ENCODE assay signal across 28 cellular contexts in the genomic region with DNA sequence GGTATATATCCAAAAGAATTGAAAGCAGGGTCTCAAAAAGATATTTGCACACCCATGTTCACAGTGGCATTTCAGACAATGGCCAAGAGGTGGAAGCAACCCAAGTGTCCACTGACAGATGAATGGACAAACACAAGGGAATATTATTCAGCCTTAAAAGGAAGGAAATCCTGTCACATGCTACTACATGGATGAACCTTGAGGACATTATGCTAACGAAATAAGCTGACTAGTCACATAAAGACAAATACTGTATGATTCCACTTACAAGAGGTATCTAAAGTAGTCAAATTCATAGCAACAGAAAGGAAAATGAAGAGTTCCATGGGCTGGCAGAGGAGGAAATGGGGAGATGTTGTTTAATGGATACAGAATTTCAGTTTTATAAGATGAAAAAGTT. TPM values are rescaled to one million over a fixed set of nuclear protein-coding genes. Genes with fewer than 3 reads are reported as not detected.
A peak's percentile ranks its signal among the peaks of the same experiment; 100 is the strongest.
DNase-seq lines count a peak whose midpoint lies in the region; ATAC-seq, FAIRE-seq and TF ChIP-seq lines count a peak whose summit lies in the region.
"Had no signal": no experiment of that assay in that cellular context is flagged by ENCODE, and none has a peak within 500 bp of the region (broad histone marks: within the 10 kb centered on the region; RNA-seq: fewer than 3 reads in every experiment).

No MANE protein-coding gene starts in this region.

- DNase-seq in A549 (ENCODE audit: low read depth in 1 of 2, low spot score in 1 of 2) (no peak), SK-MEL-5 (ENCODE audit: low read depth, low spot score) (peak; percentile 38), foreskin melanocyte (peak; percentile 53), esophagus squamous epithelium (lab: John Stamatoyannopoulos, UW) (no peak), mesenchymal stem cell (no peak), T-cell (no peak)
- DNase-seq: 8988T; AML-193; CD4-positive, alpha-beta memory T cell; CD4-positive, CD25-positive, alpha-beta regulatory T cell; CD8-positive, alpha-beta memory T cell; COR-L47; DMS 273 treated with DMSO at 0.1 percent for 48 hours; DMS153; DMS53; DMS79; DND-41; EL; GDM1 had no signal

- CTCF ChIA-PET in A549 (lab: Yijun Ruan, JAX) (no interaction called here), T-cell (lab: Charles Lee) (no interaction called here)

- H3K4me2 ChIP-seq in A549 = no peak overlapping the region
- H3K4me2 ChIP-seq in mesenchymal stem cell (ENCODE audit: low read length, poor library complexity, severe bottlenecking) = no peak overlapping the region

- H3K27me3 ChIP-seq in esophagus squamous epithelium (no peaks in the 10 kb centered on the region), mesenchymal stem cell (ENCODE audit: control insufficient read depth in 1 of 2, insufficient read depth in 1 of 2, low read length in 2 of 2) (no peaks in the 10 kb centered on the region)
- H3K27me3 ChIP-seq: BLaER1 treated with 17β-estradiol and CSF1 and Interleukin-3, amounts not matched to agents 10 nM and 100 nM had no signal

- no peak for TF ChIP-seq POLR2A in A549 (IDR thresholded peaks at IDR 0.05; ENCODE audit: low read length)
- TF ChIP-seq POLR2A in esophagus squamous epithelium (IDR thresholded peaks at IDR 0.05) = no peak

- H4K8ac ChIP-seq in mesenchymal stem cell (ENCODE audit: low read length) = no peak overlapping the region

- H3K27ac ChIP-seq in A549 (no peak overlapping the region), C4-2B (peak overlapping the region; percentile 88), esophagus squamous epithelium (no peak overlapping the region), mesenchymal stem cell (ENCODE audit: low read length, poor library complexity, severe bottlenecking) (no peak overlapping the region)
- H3K27ac ChIP-seq: BLaER1 treated with 17β-estradiol and CSF1 and Interleukin-3, amounts not matched to agents 10 nM and 100 nM had no signal

- H3K9me3 ChIP-seq in A549 = no peaks in the 10 kb centered on the region
- H3K9me3 ChIP-seq in esophagus squamous epithelium = no peaks in the 10 kb centered on the region
- no peaks in the 10 kb centered on the region for H3K9me3 ChIP-seq in mesenchymal stem cell (ENCODE audit: control insufficient read depth, low read length)

- H2BK12ac ChIP-seq in mesenchymal stem cell (ENCODE audit: low read length in 2 of 2) = no peak overlapping the region

- H2BK15ac ChIP-seq in mesenchymal stem cell (ENCODE audit: low read depth, poor library complexity, severe bottlenecking) = no peak overlapping the region

- no peak overlapping the region for H3K4me3 ChIP-seq in A549
- H3K4me3 ChIP-seq in esophagus squamous epithelium = no peak overlapping the region
- H3K4me3 ChIP-seq in mesenchymal stem cell (ENCODE audit: insufficient read depth in 1 of 2, low read depth in 1 of 2, low read length in 2 of 2) = no peak overlapping the region
- H3K4me3 ChIP-seq: BLaER1 treated with 17β-estradiol and CSF1 and Interleukin-3, amounts not matched to agents 10 nM and 100 nM; GM12878 had no signal

- no peak overlapping the region for H3K4me3 Mint-ChIP-seq in T-cell
- H3K4me3 Mint-ChIP-seq in stimulated activated memory B cell treated with anti-CD40 and anti-IgM and Interleukin-4, amounts not matched to agents 10 μg/mL and 1 μg/mL and 100 μg/mL, for 72 hours = no peak overlapping the region
- H3K4me3 Mint-ChIP-seq: B cell; CD14-positive monocyte; CD4-positive, alpha-beta memory T cell; CD4-positive, CD25-positive, alpha-beta regulatory T cell; CD8-positive, alpha-beta memory T cell had no signal

- H3K27me3 Mint-ChIP-seq in T-cell = no peaks in the 10 kb centered on the region
- no peaks in the 10 kb centered on the region for H3K27me3 Mint-ChIP-seq in stimulated activated memory B cell treated with anti-CD40 and anti-IgM and Interleukin-4, amounts not matched to agents 10 μg/mL and 1 μg/mL and 100 μg/mL, for 72 hours
- H3K27me3 Mint-ChIP-seq: B cell; CD4-positive, alpha-beta memory T cell had no signal

- TF ChIP-seq CTCF in A549 (IDR thresholded peaks at IDR 0.05) = no peak
- TF ChIP-seq CTCF in C4-2B (conservative IDR thresholded peaks at IDR 0.05) = no peak
- TF ChIP-seq CTCF in esophagus squamous epithelium (IDR thresholded peaks at IDR 0.05) = no peak

- H2BK120ac ChIP-seq in mesenchymal stem cell (ENCODE audit: low read depth, low read length) = no peak overlapping the region

- no peak overlapping the region for H3K14ac ChIP-seq in mesenchymal stem cell (ENCODE audit: low read length in 2 of 2)

- H3K4me1 ChIP-seq in A549 (no peaks in the 10 kb centered on the region), esophagus squamous epithelium (peaks cover 13 to 65% (median 14%) of the 10 kb centered on the region in 3 donors), mesenchymal stem cell (ENCODE audit: control insufficient read depth, insufficient read depth, low read depth, low read length) (peaks cover 5% of the 10 kb centered on the region)

- peaks cover 4% of the 10 kb centered on the region for H3K36me3 Mint-ChIP-seq in T-cell
- no peaks in the 10 kb centered on the region for H3K36me3 Mint-ChIP-seq in stimulated activated memory B cell treated with anti-CD40 and anti-IgM and Interleukin-4, amounts not matched to agents 10 μg/mL and 1 μg/mL and 100 μg/mL, for 72 hours

- no peak for TF ChIP-seq RAD21 in A549 (conservative IDR thresholded peaks at IDR 0.05 in 1 of 2, IDR thresholded peaks at IDR 0.05 in 1 of 2)

- TF ChIP-seq EP300 in A549 (IDR thresholded peaks at IDR 0.05) = no peak

- intact Hi-C loops in esophagus squamous epithelium (cut with DNase I) = no loop called here

- no peak overlapping the region for H2AFZ ChIP-seq in mesenchymal stem cell (ENCODE audit: low read depth, low read length)

- H3K4me1 Mint-ChIP-seq in T-cell = peaks cover 26 to 33% (median 28%) of the 10 kb centered on the region in 3 donors
- peaks cover 32% of the 10 kb centered on the region for H3K4me1 Mint-ChIP-seq in stimulated activated memory B cell treated with anti-CD40 and anti-IgM and Interleukin-4, amounts not matched to agents 10 μg/mL and 1 μg/mL and 100 μg/mL, for 72 hours

- H3K18ac ChIP-seq in mesenchymal stem cell (ENCODE audit: low read depth in 1 of 2, low read length in 2 of 2) = no peak overlapping the region

- 85% methylated on average over 1 of the region's 1 CpG for WGBS in A549 (ENCODE audit: missing lambda C conversion rate)
- 54 to 73% methylated on average over 1 of the region's 1 CpG for WGBS in esophagus squamous epithelium, 2 donors
- WGBS in mesenchymal stem cell = no CpG with 5 or more reads among the region's 1 CpG

- FAIRE-seq in A549 (lab: Jason Lieb, UNC) = no peak
- FAIRE-seq: A204.1, GM12878, GM12892, GM18507 had no signal

- H3K79me1 ChIP-seq in mesenchymal stem cell (replicated peaks; ENCODE audit: low read length, poor library complexity, severe bottlenecking) = peaks cover 30% of the 10 kb centered on the region

- H3K4ac ChIP-seq in mesenchymal stem cell (ENCODE audit: low read depth in 1 of 2, low read length in 2 of 2) = no peak overlapping the region

- H3K9ac ChIP-seq in mesenchymal stem cell (ENCODE audit: low read length) = no peak overlapping the region
- H3K9ac ChIP-seq: BLaER1 treated with 17β-estradiol and CSF1 and Interleukin-3, amounts not matched to agents 10 nM and 100 nM had no signal

- no peak overlapping the region for H3K23ac ChIP-seq in mesenchymal stem cell (ENCODE audit: low read length in 2 of 2)

- POLR2A ChIA-PET in A549 (lab: Yijun Ruan, JAX) (no interaction called here), T-cell (lab: Charles Lee) (no interaction called here)

- H4K91ac ChIP-seq in mesenchymal stem cell (ENCODE audit: low read length) = no peak overlapping the region

- in situ Hi-C loops in SK-MEL-5 (cut with HindIII; ENCODE audit: low pct_unique_long_range_greater_than_20kb, low sequenced_read_pairs) = no loop called here

- H3K36me3 ChIP-seq in esophagus squamous epithelium = no peaks in the 10 kb centered on the region
- no peaks in the 10 kb centered on the region for H3K36me3 ChIP-seq in mesenchymal stem cell (ENCODE audit: control insufficient read depth in 1 of 2, insufficient read depth in 2 of 2, low read depth in 1 of 2, low read length in 2 of 2)
- H3K36me3 ChIP-seq: BLaER1 treated with 17β-estradiol and CSF1 and Interleukin-3, amounts not matched to agents 10 nM and 100 nM had no signal

- no peak overlapping the region for H3K27ac Mint-ChIP-seq in T-cell
- H3K27ac Mint-ChIP-seq in stimulated activated memory B cell treated with anti-CD40 and anti-IgM and Interleukin-4, amounts not matched to agents 10 μg/mL and 1 μg/mL and 100 μg/mL, for 72 hours = no peak overlapping the region
- H3K27ac Mint-ChIP-seq: B cell; CD14-positive monocyte; CD8-positive, alpha-beta memory T cell had no signal

- H2AK5ac ChIP-seq in mesenchymal stem cell (ENCODE audit: low read length, severe bottlenecking) = no peak overlapping the region

- no peak overlapping the region for H2BK5ac ChIP-seq in mesenchymal stem cell (ENCODE audit: low read depth, low read length, poor library complexity, severe bottlenecking)

- peaks cover 0 to 3% (median 0%) of the 10 kb centered on the region in 3 donors for H3K9me3 Mint-ChIP-seq in T-cell
- H3K9me3 Mint-ChIP-seq in stimulated activated memory B cell treated with anti-CD40 and anti-IgM and Interleukin-4, amounts not matched to agents 10 μg/mL and 1 μg/mL and 100 μg/mL, for 72 hours = peaks cover 3% of the 10 kb centered on the region
- H3K9me3 Mint-ChIP-seq: CD4-positive, alpha-beta memory T cell; CD8-positive, alpha-beta memory T cell had no signal

- no peak for ATAC-seq in A549
- ATAC-seq in T-cell (replicated peaks in 1 of 4) = no peak
- ATAC-seq in stimulated activated memory B cell treated with anti-CD40 and anti-IgM and Interleukin-4, amounts not matched to agents 10 μg/mL and 1 μg/mL and 100 μg/mL, for 72 hours = no peak
- ATAC-seq: GM12878 had no signal

RNA-seq across cellular contexts. Expression of gene TEX2, which starts 41.4 kb away (rescaled TPM):
- polyA plus RNA-seq in A549 (2011; rRNA removed) (15.0 and 16.2 TPM in 2 replicates), A549 (2017; fragmentation: RNase III; extraction: RNeasy Plus Mini Kit Qiagen cat#74134 plus additional on column Dnase treatment) (9.3 to 9.6 TPM (median 9.3 TPM) in 3 replicates)
- 6.6 and 7.6 TPM in 2 replicates for polyA plus RNA-seq in A549 (2012; cell fraction: cytosol; rRNA removed)
- polyA plus RNA-seq in A549 (2012; cell fraction: nucleus; rRNA removed) = 5.4 and 6.6 TPM in 2 replicates
- polyA minus RNA-seq in A549 (2011; rRNA and poly(A)+ RNA removed) = 15.5 and 16.8 TPM in 2 replicates
- 28.8 and 29.6 TPM in 2 replicates for total RNA-seq in SK-MEL-5 (2014; rRNA removed; shearing (Covaris generic))
- 30.8 and 45.5 TPM in 2 replicates for polyA plus RNA-seq in SK-MEL-5 (2015; cell fraction: cytosol; rRNA removed)
- 26.2 and 32.8 TPM in 2 replicates for polyA plus RNA-seq in SK-MEL-5 (2015; cell fraction: nucleus; rRNA removed)
- total RNA-seq in esophagus squamous epithelium (10 to 100 TPM; 25.5 to 33.0 (median 29.7) TPM), T-cell (10 to 100 TPM; 12.5 to 16.4 (median 14.8) TPM)
- polyA plus RNA-seq in mesenchymal stem cell (2013, experiment 1 of 2) = 14.2 TPM
- polyA plus RNA-seq in mesenchymal stem cell (2013, experiment 2 of 2) = 13.9 TPM

Comparison
In these comparisons a context has a peak if more than half of its experiments do, and no peak if none do; other contexts are left out.
1. DNase-seq: peak in SK-MEL-5 (single experiment) and foreskin melanocyte (single experiment); none in A549 (0 of 2), esophagus squamous epithelium (single experiment), mesenchymal stem cell (single experiment) and T-cell (0 of 34).